ENCODE assay signal across 1 cellular context in genomic region chr17:32302860-32303649, GRCh38.
TF ChIP-seq lines count a peak whose summit lies in the region.

No MANE protein-coding gene starts in this region.

TF ChIP-seq in HEK293, 187 proteins besides CTCF, POLR2A, EP300 and RAD21 (continued from another document):
- TF ChIP-seq ZNF19 (tag by site-specific recombination; IDR thresholded peaks at IDR 0.05; ENCODE audit: low read depth) = no peak
- TF ChIP-seq ZFHX2 (tag by site-specific recombination; conservative IDR thresholded peaks at IDR 0.05) = no peak
- TF ChIP-seq ZBTB49 (tag by site-specific recombination; IDR thresholded peaks at IDR 0.05; ENCODE audit: low read depth) = no peak
- TF ChIP-seq ZBTB7A (tag by site-specific recombination; IDR thresholded peaks at IDR 0.05; ENCODE audit: low read depth) = no peak
- no peak for TF ChIP-seq ZNF398 (tag by site-specific recombination; IDR thresholded peaks at IDR 0.05)
- TF ChIP-seq ZNF248 (tag by site-specific recombination; IDR thresholded peaks at IDR 0.05) = no peak
- TF ChIP-seq ZNF184 (tag by site-specific recombination; IDR thresholded peaks at IDR 0.05) = no peak
- peak; percentile 69 for TF ChIP-seq KLF10 (tag by site-specific recombination; IDR thresholded peaks at IDR 0.05)
- TF ChIP-seq OSR2 (tag by site-specific recombination; IDR thresholded peaks at IDR 0.05) = peak; percentile 71
- TF ChIP-seq TCF7L2 (IDR thresholded peaks at IDR 0.05; ENCODE audit: borderline replicate concordance, low read depth, low read length) = peak; percentile 79; the same call in 1 of the 2 replicates
- TF ChIP-seq PRDM10 (tag by site-specific recombination; IDR thresholded peaks at IDR 0.05) = no peak
- TF ChIP-seq ZIC2 (tag by site-specific recombination; IDR thresholded peaks at IDR 0.05) = peak; percentile 74
- peak; percentile 72 for TF ChIP-seq GLIS1 (tag by site-specific recombination; IDR thresholded peaks at IDR 0.05)
- no peak for TF ChIP-seq SALL2 (tag by site-specific recombination; IDR thresholded peaks at IDR 0.05; ENCODE audit: borderline replicate concordance)
- no peak for TF ChIP-seq ZNF645 (tag by site-specific recombination; IDR thresholded peaks at IDR 0.05)
- no peak for TF ChIP-seq ZNF585B (tag by site-specific recombination; IDR thresholded peaks at IDR 0.05)
- peak; percentile 45 for TF ChIP-seq ZBTB8A (tag by site-specific recombination; IDR thresholded peaks at IDR 0.05)
- no peak for TF ChIP-seq ZXDB (tag by site-specific recombination; IDR thresholded peaks at IDR 0.05)
- TF ChIP-seq ZNF623 (tag by site-specific recombination; IDR thresholded peaks at IDR 0.05) = no peak
- no peak for TF ChIP-seq ZBTB10 (tag by site-specific recombination; IDR thresholded peaks at IDR 0.05)
- TF ChIP-seq ZNF843 (tag by site-specific recombination; IDR thresholded peaks at IDR 0.05) = peak; percentile 83
- peak; percentile 6; the same call in 1 of the 2 replicates for TF ChIP-seq TRIM28 (IDR thresholded peaks at IDR 0.05; ENCODE audit: borderline replicate concordance, low read length)
- TF ChIP-seq FEZF1 (tag by site-specific recombination; IDR thresholded peaks at IDR 0.05) = peak; percentile 95
- no peak for TF ChIP-seq ZFP3 (tag by site-specific recombination; IDR thresholded peaks at IDR 0.05; ENCODE audit: low read depth)
- no peak for TF ChIP-seq GFI1B (tag by site-specific recombination; IDR thresholded peaks at IDR 0.05)
- no peak for TF ChIP-seq ZNF302 (tag by site-specific recombination; IDR thresholded peaks at IDR 0.05; ENCODE audit: low read depth)
- TF ChIP-seq PRDM6 (tag by site-specific recombination; IDR thresholded peaks at IDR 0.05) = peak; percentile 98
- no peak for TF ChIP-seq ZNF521 (tag by site-specific recombination; IDR thresholded peaks at IDR 0.05)
- TF ChIP-seq MEIS1 (CRISPR knock-in tag; IDR thresholded peaks at IDR 0.05; ENCODE audit: borderline replicate concordance) = no peak
- peak; percentile 60; the same call in 1 of the 2 replicates for TF ChIP-seq SP7 (tag by site-specific recombination; IDR thresholded peaks at IDR 0.05)
- TF ChIP-seq ZNF596 (tag by site-specific recombination; IDR thresholded peaks at IDR 0.05) = no peak
TF ChIP-seq in HEK293: peak in this region for 16.
